In genomic region chr1:11227106-11228077, GRCh38 we compare ENCODE assay signal across 1 cellular context.
TF ChIP-seq lines count a peak whose summit lies in the region.

No MANE protein-coding gene starts in this region.

TF ChIP-seq in K562, 482 proteins besides CTCF, POLR2A, EP300 and RAD21 (continued from another document):
- TF ChIP-seq TAF1 (IDR thresholded peaks at IDR 0.05; ENCODE audit: control insufficient read depth, extremely low read depth, insufficient read depth, low read length, severe bottlenecking): no peak
- TF ChIP-seq HCFC1 (IDR thresholded peaks at IDR 0.05; ENCODE audit: low read depth, low read length): no peak
- TF ChIP-seq, protein P1, sequence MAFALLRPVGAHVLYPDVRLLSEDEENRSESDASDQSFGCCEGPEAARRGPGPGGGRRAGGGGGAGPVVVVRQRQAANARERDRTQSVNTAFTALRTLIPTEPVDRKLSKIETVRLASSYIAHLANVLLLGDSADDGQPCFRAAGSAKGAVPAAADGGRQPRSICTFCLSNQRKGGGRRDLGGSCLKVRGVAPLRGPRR (CRISPR knock-in tag; IDR thresholded peaks at IDR 0.05): no peak
- TF ChIP-seq XRCC5 (IDR thresholded peaks at IDR 0.05; ENCODE audit: low read depth, low read length): no peak
- no peak for TF ChIP-seq ELK3 (CRISPR knock-in tag; IDR thresholded peaks at IDR 0.05)
- TF ChIP-seq, protein P2, sequence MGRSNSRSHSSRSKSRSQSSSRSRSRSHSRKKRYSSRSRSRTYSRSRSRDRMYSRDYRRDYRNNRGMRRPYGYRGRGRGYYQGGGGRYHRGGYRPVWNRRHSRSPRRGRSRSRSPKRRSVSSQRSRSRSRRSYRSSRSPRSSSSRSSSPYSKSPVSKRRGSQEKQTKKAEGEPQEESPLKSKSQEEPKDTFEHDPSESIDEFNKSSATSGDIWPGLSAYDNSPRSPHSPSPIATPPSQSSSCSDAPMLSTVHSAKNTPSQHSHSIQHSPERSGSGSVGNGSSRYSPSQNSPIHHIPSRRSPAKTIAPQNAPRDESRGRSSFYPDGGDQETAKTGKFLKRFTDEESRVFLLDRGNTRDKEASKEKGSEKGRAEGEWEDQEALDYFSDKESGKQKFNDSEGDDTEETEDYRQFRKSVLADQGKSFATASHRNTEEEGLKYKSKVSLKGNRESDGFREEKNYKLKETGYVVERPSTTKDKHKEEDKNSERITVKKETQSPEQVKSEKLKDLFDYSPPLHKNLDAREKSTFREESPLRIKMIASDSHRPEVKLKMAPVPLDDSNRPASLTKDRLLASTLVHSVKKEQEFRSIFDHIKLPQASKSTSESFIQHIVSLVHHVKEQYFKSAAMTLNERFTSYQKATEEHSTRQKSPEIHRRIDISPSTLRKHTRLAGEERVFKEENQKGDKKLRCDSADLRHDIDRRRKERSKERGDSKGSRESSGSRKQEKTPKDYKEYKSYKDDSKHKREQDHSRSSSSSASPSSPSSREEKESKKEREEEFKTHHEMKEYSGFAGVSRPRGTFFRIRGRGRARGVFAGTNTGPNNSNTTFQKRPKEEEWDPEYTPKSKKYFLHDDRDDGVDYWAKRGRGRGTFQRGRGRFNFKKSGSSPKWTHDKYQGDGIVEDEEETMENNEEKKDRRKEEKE (IDR thresholded peaks at IDR 0.05; ENCODE audit: borderline replicate concordance in 1 of 2, control insufficient read depth in 1 of 2, low read depth in 2 of 2, low read length in 1 of 2): no peak
- no peak for TF ChIP-seq ZSCAN32 (CRISPR knock-in tag; IDR thresholded peaks at IDR 0.05)
- peak; percentile 18; the same call in 1 of the 2 replicates for TF ChIP-seq CBFA2T2 (conservative IDR thresholded peaks at IDR 0.05)
- no peak for TF ChIP-seq NEUROD1 (IDR thresholded peaks at IDR 0.05; ENCODE audit: borderline replicate concordance, low read depth, low read length, partially characterized antibody)
- TF ChIP-seq, protein P3, sequence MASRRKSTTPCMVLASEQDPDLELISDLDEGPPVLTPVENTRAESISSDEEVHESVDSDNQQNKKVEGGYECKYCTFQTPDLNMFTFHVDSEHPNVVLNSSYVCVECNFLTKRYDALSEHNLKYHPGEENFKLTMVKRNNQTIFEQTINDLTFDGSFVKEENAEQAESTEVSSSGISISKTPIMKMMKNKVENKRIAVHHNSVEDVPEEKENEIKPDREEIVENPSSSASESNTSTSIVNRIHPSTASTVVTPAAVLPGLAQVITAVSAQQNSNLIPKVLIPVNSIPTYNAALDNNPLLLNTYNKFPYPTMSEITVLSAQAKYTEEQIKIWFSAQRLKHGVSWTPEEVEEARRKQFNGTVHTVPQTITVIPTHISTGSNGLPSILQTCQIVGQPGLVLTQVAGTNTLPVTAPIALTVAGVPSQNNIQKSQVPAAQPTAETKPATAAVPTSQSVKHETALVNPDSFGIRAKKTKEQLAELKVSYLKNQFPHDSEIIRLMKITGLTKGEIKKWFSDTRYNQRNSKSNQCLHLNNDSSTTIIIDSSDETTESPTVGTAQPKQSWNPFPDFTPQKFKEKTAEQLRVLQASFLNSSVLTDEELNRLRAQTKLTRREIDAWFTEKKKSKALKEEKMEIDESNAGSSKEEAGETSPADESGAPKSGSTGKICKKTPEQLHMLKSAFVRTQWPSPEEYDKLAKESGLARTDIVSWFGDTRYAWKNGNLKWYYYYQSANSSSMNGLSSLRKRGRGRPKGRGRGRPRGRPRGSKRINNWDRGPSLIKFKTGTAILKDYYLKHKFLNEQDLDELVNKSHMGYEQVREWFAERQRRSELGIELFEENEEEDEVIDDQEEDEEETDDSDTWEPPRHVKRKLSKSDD (conservative IDR thresholded peaks at IDR 0.05; ENCODE audit: low read length): no peak
